In genomic region chr15:58475573-58476524, GRCh38 we compare ENCODE assay signal across 8 cellular contexts. TPM values are rescaled to one million over a fixed set of nuclear protein-coding genes. Genes with fewer than 3 reads are reported as not detected.
DNase-seq lines count a peak whose midpoint lies in the region; ATAC-seq and TF ChIP-seq lines count a peak whose summit lies in the region.

No MANE protein-coding gene starts in this region.

- no peak overlapping the region for H3K56ac ChIP-seq in H9 (ENCODE audit: insufficient read length, low read depth, low read length)

- no peak for DNase-seq in activated naive CD4-positive, alpha-beta T cell treated with anti-CD3 and anti-CD28 coated beads, Interleukin-2, amount 50 U/mL, for 16 hours
- DNase-seq in NOMO-1 (lab: John Stamatoyannopoulos, UW; ENCODE audit: unreplicated experiment in 2 of 2) (peak; percentile 50 to 61), endodermal cell (no peak), pulmonary artery endothelial cell (ENCODE audit: low read depth, low spot score) (peak; percentile 51), H9 (no peak)
- no peak for DNase-seq in activated naive CD4-positive, alpha-beta T cell treated with anti-CD3 and anti-CD28 coated beads for 36 hours

- H3K27ac ChIP-seq in endodermal cell (ENCODE audit: low read depth, low read length) (peak overlapping the region; percentile 26), H9 (ENCODE audit: insufficient read length, low read depth, low read length) (no peak overlapping the region)

- no peaks in the 10 kb centered on the region for H3K36me3 ChIP-seq in endodermal cell (ENCODE audit: control insufficient read depth, insufficient read depth, low read length)

- peaks cover 54% of the 10 kb centered on the region for H3K4me1 Mint-ChIP-seq in activated naive CD4-positive, alpha-beta T cell treated with anti-CD3 and anti-CD28 coated beads, Interleukin-2, amount 50 U/mL, for 24 hours
- peaks cover 9% of the 10 kb centered on the region for H3K4me1 Mint-ChIP-seq in endodermal cell
- H3K4me1 Mint-ChIP-seq in H9, result peaks cover 8 to 13% of the 10 kb centered on the region in 2 experiments
- peaks cover 52% of the 10 kb centered on the region for H3K4me1 Mint-ChIP-seq in activated naive CD4-positive, alpha-beta T cell treated with anti-CD3 and anti-CD28 coated beads for 36 hours (ENCODE audit: low read depth)

- H3K14ac ChIP-seq in H9 (ENCODE audit: insufficient read depth, low read length), result no peak overlapping the region

- TF ChIP-seq CTCF in endodermal cell (conservative IDR thresholded peaks at IDR 0.05), result no peak
- TF ChIP-seq CTCF in H9 (conservative IDR thresholded peaks at IDR 0.05), result no peak

- 83 to 94% methylated on average over 7 of the region's 7 CpGs for WGBS in endodermal cell (ENCODE audit: insufficient coverage in 1 of 2, insufficient read length in 1 of 2), 2 experiments
- no CpG with 5 or more reads among the region's 7 CpGs for WGBS in H9 (ENCODE audit: extremely low coverage, insufficient read length, low lambda C conversion rate)

- H3K4me2 ChIP-seq in H9 (ENCODE audit: insufficient read depth, insufficient read length, low read length), result no peak overlapping the region

- no peaks in the 10 kb centered on the region for H4K20me1 ChIP-seq in H9 (ENCODE audit: control insufficient read depth, insufficient read depth, insufficient read length)

- no peak overlapping the region for H2AFZ ChIP-seq in H9 (ENCODE audit: low read length)

- no peak overlapping the region for H4K91ac ChIP-seq in H9 (ENCODE audit: insufficient read length, low read depth, low read length)

- no peaks in the 10 kb centered on the region for H3K27me3 Mint-ChIP-seq in activated naive CD4-positive, alpha-beta T cell treated with anti-CD3 and anti-CD28 coated beads, Interleukin-2, amount 50 U/mL, for 24 hours
- peaks cover 2% of the 10 kb centered on the region for H3K27me3 Mint-ChIP-seq in endodermal cell (ENCODE audit: insufficient read depth)
- no peaks in the 10 kb centered on the region; the same call in 1 of the 2 replicates for H3K27me3 Mint-ChIP-seq in H9 (ENCODE audit: low read depth)
- H3K27me3 Mint-ChIP-seq in activated naive CD4-positive, alpha-beta T cell treated with anti-CD3 and anti-CD28 coated beads for 36 hours (ENCODE audit: low read depth), result no peaks in the 10 kb centered on the region

- no peaks in the 10 kb centered on the region for H3K9me3 Mint-ChIP-seq in activated naive CD4-positive, alpha-beta T cell treated with anti-CD3 and anti-CD28 coated beads, Interleukin-2, amount 50 U/mL, for 24 hours
- no peaks in the 10 kb centered on the region for H3K9me3 Mint-ChIP-seq in endodermal cell
- H3K9me3 Mint-ChIP-seq in H9, result no peaks in the 10 kb centered on the region; a peak in 1 of 5 replicates
- no peaks in the 10 kb centered on the region for H3K9me3 Mint-ChIP-seq in activated naive CD4-positive, alpha-beta T cell treated with anti-CD3 and anti-CD28 coated beads for 36 hours

- no peak overlapping the region for H2BK5ac ChIP-seq in H9 (ENCODE audit: insufficient read length, low read length)

- no peak for ATAC-seq in HG03354 (IDR thresholded peaks at IDR 0.05; ENCODE audit: poor library complexity, severe bottlenecking, unreplicated experiment)

- H3K23me2 ChIP-seq in H9 (ENCODE audit: insufficient read length, low read depth, low read length, poor library complexity, severe bottlenecking), result no peaks in the 10 kb centered on the region

- no peaks in the 10 kb centered on the region for H3K36me3 Mint-ChIP-seq in activated naive CD4-positive, alpha-beta T cell treated with anti-CD3 and anti-CD28 coated beads, Interleukin-2, amount 50 U/mL, for 24 hours
- no peaks in the 10 kb centered on the region for H3K36me3 Mint-ChIP-seq in endodermal cell (ENCODE audit: low read depth)
- H3K36me3 Mint-ChIP-seq in H9 (ENCODE audit: insufficient read depth in 1 of 3, low read depth in 3 of 3), result no peaks in the 10 kb centered on the region
- peaks cover 1% of the 10 kb centered on the region for H3K36me3 Mint-ChIP-seq in activated naive CD4-positive, alpha-beta T cell treated with anti-CD3 and anti-CD28 coated beads for 36 hours (ENCODE audit: low read depth)

- H3K4me3 ChIP-seq in endodermal cell (ENCODE audit: low read length), result no peak overlapping the region

- H3K9ac ChIP-seq in endodermal cell (ENCODE audit: extremely low read depth, low read length, poor library complexity, severe bottlenecking) (no peak overlapping the region), H9 (ENCODE audit: extremely low read depth, insufficient read length, low read length) (no peak overlapping the region)

- no peak overlapping the region for H2BK20ac ChIP-seq in H9 (ENCODE audit: low read depth, low read length, poor library complexity, severe bottlenecking)

- no peak overlapping the region for H3T11ph ChIP-seq in H9 (ENCODE audit: low read length)

- H3K79me1 ChIP-seq in H9 (ENCODE audit: insufficient read depth, low read depth, low read length, poor library complexity, severe bottlenecking), result no peaks in the 10 kb centered on the region

- peaks cover 3% of the 10 kb centered on the region for H3K4me1 ChIP-seq in endodermal cell (ENCODE audit: control insufficient read depth, insufficient read depth, low read length)
- no peaks in the 10 kb centered on the region; the same call in none of the 2 replicates for H3K4me1 ChIP-seq in H9 (ENCODE audit: insufficient read depth, low read length)

- H3K27ac Mint-ChIP-seq in activated naive CD4-positive, alpha-beta T cell treated with anti-CD3 and anti-CD28 coated beads, Interleukin-2, amount 50 U/mL, for 24 hours, result peak overlapping the region; percentile 65
- H3K27ac Mint-ChIP-seq in endodermal cell (no peak overlapping the region), H9 (peak overlapping the region in 1 of 3 experiments; percentile 18; a peak in 1 of 7 replicates)
- no peak overlapping the region for H3K27ac Mint-ChIP-seq in activated naive CD4-positive, alpha-beta T cell treated with anti-CD3 and anti-CD28 coated beads for 36 hours

- no peak overlapping the region for H2BK120ac ChIP-seq in H9 (ENCODE audit: low read depth, low read length, poor library complexity, severe bottlenecking)

- no peaks in the 10 kb centered on the region for H3K27me3 ChIP-seq in endodermal cell (ENCODE audit: control insufficient read depth, insufficient read depth, low read length, poor library complexity, severe bottlenecking)
- no peaks in the 10 kb centered on the region for H3K27me3 ChIP-seq in H9 (ENCODE audit: insufficient read depth, low read length)

- H4K8ac ChIP-seq in H9 (replicated peaks; ENCODE audit: insufficient read length, low read depth, low read length), result no peak overlapping the region

- H3K79me2 ChIP-seq in H9 (ENCODE audit: insufficient read depth, low read length), result no peaks in the 10 kb centered on the region

- H3K9me3 ChIP-seq in endodermal cell (ENCODE audit: control insufficient read depth, low read length) (no peaks in the 10 kb centered on the region), H9 (ENCODE audit: control insufficient read depth, low read depth, low read length) (no peaks in the 10 kb centered on the region)

- CTCF ChIA-PET in activated naive CD4-positive, alpha-beta T cell treated with anti-CD3 and anti-CD28 coated beads for 36 hours (lab: Charles Lee), result interaction anchor here (1.2 to 2.8 kb wide), 4 partner anchors 12 to 93 kb away, joined by 3 to 6 read pairs (median 4); no protein-coding TSS in a partner anchor

- H3K18ac ChIP-seq in H9 (ENCODE audit: insufficient read length, low read depth, low read length), result no peak overlapping the region

- H3K4ac ChIP-seq in H9 (ENCODE audit: low read depth, low read length), result no peak overlapping the region

- no peak overlapping the region for H4K5ac ChIP-seq in H9 (ENCODE audit: insufficient read length, low read depth, low read length)

- no peak overlapping the region for H2AK5ac ChIP-seq in H9 (ENCODE audit: insufficient read length, low read length)

- intact Hi-C loops in activated naive CD4-positive, alpha-beta T cell treated with anti-CD3 and anti-CD28 coated beads for 36 hours (cut with micrococcal nuclease), result no loop called here

- no peak overlapping the region for H2BK15ac ChIP-seq in H9 (ENCODE audit: low read depth, low read length)

- H2BK12ac ChIP-seq in H9 (ENCODE audit: insufficient read length, low read depth, low read length), result no peak overlapping the region

- H3K4me3 Mint-ChIP-seq in activated naive CD4-positive, alpha-beta T cell treated with anti-CD3 and anti-CD28 coated beads, Interleukin-2, amount 50 U/mL, for 24 hours, result peak overlapping the region; percentile 12
- H3K4me3 Mint-ChIP-seq in endodermal cell (no peak overlapping the region), H9 (no peak overlapping the region)
- H3K4me3 Mint-ChIP-seq in activated naive CD4-positive, alpha-beta T cell treated with anti-CD3 and anti-CD28 coated beads for 36 hours, result no peak overlapping the region

- H3K23ac ChIP-seq in H9 (ENCODE audit: insufficient read length, low read depth, low read length), result no peak overlapping the region

RNA-seq across cellular contexts. Expression of gene LIPC, which starts 44.1 kb away (rescaled TPM):
- total RNA-seq in endodermal cell (not detected), pulmonary artery endothelial cell (0.04 and 0.13 TPM in 2 replicates), H9 (2021) (not detected in 2 replicates)
- 0.21 TPM for polyA plus RNA-seq in endodermal cell (2013, experiment 1 of 2)
- not detected for polyA plus RNA-seq in endodermal cell (2013, experiment 2 of 2)
- total RNA-seq in activated naive CD4-positive, alpha-beta T cell treated with anti-CD3 and anti-CD28 coated beads for 36 hours, result under 1 TPM; 0.14 to 0.47 TPM

Comparison
In these comparisons a context has a peak if more than half of its experiments do, and no peak if none do; other contexts are left out.
1. DNase-seq: peak in NOMO-1 (2 of 2) and pulmonary artery endothelial cell (single experiment); none in activated naive CD4-positive, alpha-beta T cell treated with anti-CD3 and anti-CD28 coated beads, Interleukin-2, amount 50 U/mL, for 16 hours (single experiment), endodermal cell (single experiment), H9 (single experiment) and activated naive CD4-positive, alpha-beta T cell treated with anti-CD3 and anti-CD28 coated beads for 36 hours (single experiment).